Comparison of ENCODE assay signal across 8 cellular contexts in genomic region chrX:281166-281999, GRCh38. TPM values are rescaled to one million over a fixed set of nuclear protein-coding genes. Genes with fewer than 3 reads are reported as not detected.
DNase-seq lines count a peak whose midpoint lies in the region; ATAC-seq and TF ChIP-seq lines count a peak whose summit lies in the region.

Gene PLCXD1 (plus strand): TSS chrX:281381. CDS start chrX:284188, 2,807 bp downstream.

- H3K27ac ChIP-seq in Peyer's patch = peak within 1 kb of the TSS in 3 of 4 donors; percentile 18 to 35 (median 32)

- H3K27me3 Mint-ChIP-seq in naive B cell = peaks cover 0 to 17% (median 0%) of the 10 kb centered on the region in 3 donors

- H3K4me1 ChIP-seq in Peyer's patch = peaks cover 0 to 21% (median 5%) of the 10 kb centered on the region in 4 donors

- TF ChIP-seq CTCF in Peyer's patch (IDR thresholded peaks at IDR 0.05) (no peak), epithelial cell of proximal tubule (conservative IDR thresholded peaks at IDR 0.05; ENCODE audit: low read depth, low read length) (no peak)

- TF ChIP-seq POLR2A in Peyer's patch (IDR thresholded peaks at IDR 0.05) = no peak

- H3K27ac Mint-ChIP-seq in naive B cell = no peak within 1 kb of the TSS

- H3K36me3 Mint-ChIP-seq in naive B cell = no peaks in the 10 kb centered on the region

- no peak for DNase-seq in Peyer's patch
- DNase-seq in epithelial cell of proximal tubule (ENCODE audit: low read depth) = no peak
- no peak for DNase-seq in naive B cell
- DNase-seq in middle frontal gyrus (ENCODE audit: extremely low spot score, low spot score) = no peak
- DNase-seq in NCI-H2196 (lab: John Stamatoyannopoulos, UW; ENCODE audit: unreplicated experiment) = no peak
- DNase-seq in LoVo (ENCODE audit: low spot score) = no peak

- peak; percentile 25 for ATAC-seq in GM19438 (IDR thresholded peaks at IDR 0.05; ENCODE audit: low read depth, unreplicated experiment)
- no peak for ATAC-seq in naive B cell (ENCODE audit: low read depth in 2 of 2)
- ATAC-seq in GM18867 (IDR thresholded peaks at IDR 0.05; ENCODE audit: unreplicated experiment) = no peak

- H3K27me3 ChIP-seq in Peyer's patch = no peaks in the 10 kb centered on the region

- peaks cover 2 to 28% (median 25%) of the 10 kb centered on the region in 3 donors for H3K4me1 Mint-ChIP-seq in naive B cell

- no peaks in the 10 kb centered on the region for H3K9me3 Mint-ChIP-seq in naive B cell

- H3K9me3 ChIP-seq in Peyer's patch = no peaks in the 10 kb centered on the region

- H3K36me3 ChIP-seq in Peyer's patch = peaks cover 0 to 14% (median 0%) of the 10 kb centered on the region in 3 donors

- H3K4me3 Mint-ChIP-seq in naive B cell = peak within 1 kb of the TSS in 7 of 8 donors; percentile 26 to 79 (median 59)

- peak within 1 kb of the TSS in 3 of 4 donors; percentile 12 to 40 (median 26) for H3K4me3 ChIP-seq in Peyer's patch
- H3K4me3 ChIP-seq in epithelial cell of proximal tubule (ENCODE audit: low read depth, low read length) = peak within 1 kb of the TSS; percentile 53

RNA-seq across cellular contexts. Expression of gene PLCXD1, which starts in this region (rescaled TPM):
- total RNA-seq in Peyer's patch (10 to 100 TPM; 12.7 to 73.4 (median 18.9) TPM), epithelial cell of proximal tubule (12.6 and 28.7 TPM in 2 replicates)
- 1 to 10 TPM in 5 of 6 donors, not detected in 1; 2.6 to 6.5 (median 4.8) TPM for polyA plus RNA-seq in naive B cell (ENCODE audit: low read depth in 6 of 6)
